ENCODE assay signal across 8 cellular contexts in the genomic region with DNA sequence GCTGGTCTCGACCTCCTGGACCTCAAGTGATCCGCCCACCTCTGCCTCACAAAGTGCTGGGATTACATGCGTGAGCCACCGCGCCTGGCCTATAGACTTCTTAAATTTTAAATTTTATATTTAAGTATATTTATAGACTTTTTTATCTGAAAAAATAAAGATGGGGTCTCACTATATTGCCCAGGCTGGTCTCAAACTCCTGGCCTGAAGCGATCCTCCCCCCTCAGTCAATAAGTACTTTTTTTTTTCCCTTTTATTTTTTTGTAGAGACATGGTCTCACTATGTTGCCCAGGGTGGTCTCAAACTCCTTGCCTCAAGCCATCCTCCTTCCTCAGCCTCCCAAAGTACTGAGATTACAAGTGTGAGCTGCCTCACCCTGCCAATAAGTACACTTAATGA. TPM values are rescaled to one million over a fixed set of nuclear protein-coding genes. Genes with fewer than 3 reads are reported as not detected.
DNase-seq lines count a peak whose midpoint lies in the region; ATAC-seq and TF ChIP-seq lines count a peak whose summit lies in the region.

No MANE protein-coding gene starts in this region.

- peaks cover 64% of the 10 kb centered on the region for H3K4me1 ChIP-seq in left ventricle myocardium inferior
- peaks cover 24% of the 10 kb centered on the region for H3K4me1 ChIP-seq in mesodermal cell (ENCODE audit: control insufficient read depth, insufficient read depth, low read length, poor library complexity, severe bottlenecking)
- H3K4me1 ChIP-seq in Peyer's patch: peaks cover 3 to 43% (median 11%) of the 10 kb centered on the region in 4 donors

- H3K27ac ChIP-seq in left ventricle myocardium inferior (replicated peaks) (peak overlapping the region; percentile 99), brain microvascular endothelial cell (no peak overlapping the region), mesodermal cell (ENCODE audit: low read depth, low read length, severe bottlenecking) (no peak overlapping the region), Peyer's patch (peak overlapping the region in 1 of 4 donors; percentile 100)

- H3K27me3 ChIP-seq in left ventricle myocardium inferior (ENCODE audit: low read depth) (no peaks in the 10 kb centered on the region), brain microvascular endothelial cell (replicated peaks) (no peaks in the 10 kb centered on the region), Peyer's patch (no peaks in the 10 kb centered on the region)

- H3K36me3 ChIP-seq in left ventricle myocardium inferior (peaks cover 13% of the 10 kb centered on the region), brain microvascular endothelial cell (replicated peaks) (peaks cover 13% of the 10 kb centered on the region), mesodermal cell (ENCODE audit: control insufficient read depth, insufficient read depth, low read length) (peaks cover 21% of the 10 kb centered on the region), Peyer's patch (peaks cover 0 to 13% (median 0%) of the 10 kb centered on the region in 3 donors)

- in situ Hi-C loops in brain microvascular endothelial cell (cut with HindIII; ENCODE audit: low pct_ligation_motif_present, low sequenced_read_pairs): no loop called here

- DNase-seq in left ventricle myocardium inferior (no peak), left ventricle myocardium superior (no peak), brain microvascular endothelial cell (no peak), Ammon's horn (ENCODE audit: low spot score) (no peak), Peyer's patch (no peak)
- no peak for DNase-seq in activated effector memory CD4-positive, alpha-beta T cell treated with anti-CD3 and anti-CD28 coated beads, Interleukin-2, amount 50 U/mL, for 16 hours

- ATAC-seq in left ventricle myocardium superior: no peak
- ATAC-seq in GM19467 (IDR thresholded peaks at IDR 0.05; ENCODE audit: unreplicated experiment): no peak

- no peak for TF ChIP-seq POLR2A in Peyer's patch (IDR thresholded peaks at IDR 0.05)

- WGBS in mesodermal cell (ENCODE audit: insufficient coverage in 2 of 2), 2 experiments: 82 to 100% methylated on average over 2 of the region's 6 CpGs

- H3K4me3 ChIP-seq in left ventricle myocardium inferior (peak overlapping the region; percentile 97), brain microvascular endothelial cell (ENCODE audit: low read depth, low read length) (peak overlapping the region; percentile 85), mesodermal cell (ENCODE audit: extremely low read depth, insufficient read depth, low read length, poor library complexity, severe bottlenecking) (peak overlapping the region; percentile 86), Peyer's patch (peak overlapping the region in 1 of 4 donors; percentile 97)

- no peaks in the 10 kb centered on the region for H3K9me3 ChIP-seq in left ventricle myocardium inferior (replicated peaks)
- H3K9me3 ChIP-seq in mesodermal cell (ENCODE audit: control insufficient read depth, low read length): no peaks in the 10 kb centered on the region
- H3K9me3 ChIP-seq in Peyer's patch: no peaks in the 10 kb centered on the region

- TF ChIP-seq CTCF in left ventricle myocardium inferior (IDR thresholded peaks at IDR 0.05; ENCODE audit: borderline replicate concordance) (no peak), brain microvascular endothelial cell (IDR thresholded peaks at IDR 0.05; ENCODE audit: low read depth, low read length, missing control alignments) (no peak), Peyer's patch (IDR thresholded peaks at IDR 0.05) (no peak)

- intact Hi-C loops in left ventricle myocardium inferior (cut with micrococcal nuclease) (no loop called here), left ventricle myocardium superior (cut with micrococcal nuclease) (no loop called here)

RNA-seq across cellular contexts. Expression of gene SERTAD1, which starts 1.9 kb away (rescaled TPM):
- 9.2 TPM for total RNA-seq in left ventricle myocardium inferior
- total RNA-seq in left ventricle myocardium superior: 8.9 TPM
- 13.6 TPM for polyA plus RNA-seq in mesodermal cell (2013, experiment 1 of 2)
- 10.5 TPM for polyA plus RNA-seq in mesodermal cell (2013, experiment 2 of 2)
- total RNA-seq in Peyer's patch: 10 to 100 TPM in 2 of 4 donors, 1 to 10 TPM in 2; 4.1 to 18.2 (median 11.6) TPM

RNA-seq across cellular contexts. Expression of gene PRX, which starts 10.8 kb away (rescaled TPM):
- 3.3 TPM for total RNA-seq in left ventricle myocardium inferior
- 4.1 TPM for total RNA-seq in left ventricle myocardium superior
- 7.8 TPM for polyA plus RNA-seq in mesodermal cell (2013, experiment 1 of 2)
- 6.3 TPM for polyA plus RNA-seq in mesodermal cell (2013, experiment 2 of 2)
- total RNA-seq in Peyer's patch: 1 to 10 TPM; 1.4 to 7.4 (median 3.0) TPM

RNA-seq across cellular contexts. Expression of gene SERTAD3, which starts 20.2 kb away (rescaled TPM):
- total RNA-seq in left ventricle myocardium inferior: 16.2 TPM
- total RNA-seq in left ventricle myocardium superior: 23.4 TPM
- 32.6 TPM for polyA plus RNA-seq in mesodermal cell (2013, experiment 1 of 2)
- 30.0 TPM for polyA plus RNA-seq in mesodermal cell (2013, experiment 2 of 2)
- total RNA-seq in Peyer's patch: 10 to 100 TPM in 3 of 4 donors, 1 to 10 TPM in 1; 9.1 to 22.4 (median 15.2) TPM

RNA-seq across cellular contexts. Expression of gene HIPK4, which starts 34.0 kb away (rescaled TPM):
- not detected for total RNA-seq in left ventricle myocardium inferior
- total RNA-seq in left ventricle myocardium superior: not detected
- 0.18 TPM for polyA plus RNA-seq in mesodermal cell (2013, experiment 1 of 2)
- polyA plus RNA-seq in mesodermal cell (2013, experiment 2 of 2): not detected
- total RNA-seq in Peyer's patch: not detected

RNA-seq across cellular contexts. Expression of gene BLVRB, which starts 41.6 kb away (rescaled TPM):
- total RNA-seq in left ventricle myocardium inferior (91.3 TPM), left ventricle myocardium superior (120 TPM), Peyer's patch (100 to 1,000 TPM; 148 to 277 (median 218) TPM)
- 27.1 TPM for polyA plus RNA-seq in mesodermal cell (2013, experiment 1 of 2)
- polyA plus RNA-seq in mesodermal cell (2013, experiment 2 of 2): 24.0 TPM
